In the genomic region with DNA sequence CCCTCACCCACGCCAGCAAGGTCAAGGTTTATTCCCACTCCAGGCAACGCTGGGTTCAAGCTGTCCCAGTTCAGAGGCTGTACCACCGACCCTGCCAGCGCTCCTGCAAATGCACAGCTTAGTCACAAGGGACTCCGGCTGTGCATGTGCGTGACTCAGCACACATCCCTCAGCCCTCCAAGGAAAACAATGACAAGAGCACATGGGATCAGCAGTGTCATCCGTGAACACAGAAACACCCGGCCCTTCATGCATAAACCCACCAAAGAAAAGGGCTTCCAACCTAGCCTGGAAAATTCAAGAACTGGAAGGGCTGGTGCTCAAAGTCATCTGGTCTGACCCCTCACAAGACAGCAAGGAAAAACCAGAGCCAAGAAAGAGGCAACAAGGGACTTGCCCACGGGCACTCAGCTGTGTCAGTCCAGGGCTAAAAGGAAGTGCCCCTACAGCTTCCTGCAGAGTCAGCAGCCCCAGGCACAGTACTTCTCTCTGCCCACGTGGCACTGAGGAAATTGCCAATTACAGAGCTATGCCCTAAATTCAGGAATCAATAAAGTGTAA, we compare ENCODE assay signal across 9 cellular contexts.
DNase-seq lines count a peak whose midpoint lies in the region; ATAC-seq and TF ChIP-seq lines count a peak whose summit lies in the region.
"Had no signal": no experiment of that assay in that cellular context is flagged by ENCODE, and none has a peak within 500 bp of the region (broad histone marks: within the 10 kb centered on the region; RNA-seq: fewer than 3 reads in every experiment).

No MANE protein-coding gene starts in this region.

- ATAC-seq in activated naive CD4-positive, alpha-beta T cell treated with anti-CD3 and anti-CD28 coated beads, Interleukin-2, amount 50 U/mL, for 72 hours = no peak

- H3K9me3 ChIP-seq in esophagus muscularis mucosa (no peaks in the 10 kb centered on the region), ovary (no peaks in the 10 kb centered on the region)

- peak; percentile 94 for DNase-seq in EH (ENCODE audit: low read depth)
- peak; percentile 37 for DNase-seq in NCI-H446 treated with DMSO at 0.1 percent for 48 hours (lab: John Stamatoyannopoulos, UW)
- DNase-seq in esophagus muscularis mucosa (ENCODE audit: extremely low spot score) = no peak
- no peak for DNase-seq in osteocyte (ENCODE audit: extremely low spot score, unreplicated experiment)
- no peak for DNase-seq in activated naive CD4-positive, alpha-beta T cell treated with anti-CD3 and anti-CD28 coated beads, Interleukin-2, amount 50 U/mL, for 72 hours (ENCODE audit: low spot score in 2 of 2)
- DNase-seq in activated effector memory CD4-positive, alpha-beta T cell treated with Interleukin-2 at 50 U/mL for 16 hours = no peak
- DNase-seq in ovary = no peak
- DNase-seq in activated CD8-positive, alpha-beta memory T cell treated with anti-CD3 and anti-CD28 coated beads, Interleukin-2, amount 50 U/mL, for 4 hours = no peak

- H3K4me1 ChIP-seq in esophagus muscularis mucosa = peaks cover 6 to 87% (median 79%) of the 10 kb centered on the region in 4 donors
- no peaks in the 10 kb centered on the region for H3K4me1 ChIP-seq in ovary (ENCODE audit: insufficient read depth)

- peak overlapping the region; percentile 68 for H3K4me3 Mint-ChIP-seq in osteocyte (ENCODE audit: unreplicated experiment)
- H3K4me3 Mint-ChIP-seq: central memory CD8-positive, alpha-beta T cell had no signal

- H3K27ac ChIP-seq in esophagus muscularis mucosa (replicated peaks in 1 of 4) = peak overlapping the region; percentile 68 to 79 (median 72)
- H3K27ac ChIP-seq in ovary = no peak overlapping the region

- no peak overlapping the region for H3K4me3 ChIP-seq in esophagus muscularis mucosa
- no peak overlapping the region for H3K4me3 ChIP-seq in ovary

- intact Hi-C loops in esophagus muscularis mucosa (cut with DNase I) = no loop called here
- intact Hi-C loops in ovary (cut with DNase I) = no loop called here

- no peaks in the 10 kb centered on the region for H3K36me3 Mint-ChIP-seq in osteocyte (ENCODE audit: unreplicated experiment)
- H3K36me3 Mint-ChIP-seq in activated naive CD4-positive, alpha-beta T cell treated with anti-CD3 and anti-CD28 coated beads, Interleukin-2, amount 50 U/mL, for 72 hours = no peaks in the 10 kb centered on the region

- peaks cover 7% of the 10 kb centered on the region for H3K9me3 Mint-ChIP-seq in osteocyte (ENCODE audit: unreplicated experiment)
- no peaks in the 10 kb centered on the region for H3K9me3 Mint-ChIP-seq in activated naive CD4-positive, alpha-beta T cell treated with anti-CD3 and anti-CD28 coated beads, Interleukin-2, amount 50 U/mL, for 72 hours
- H3K9me3 Mint-ChIP-seq: central memory CD8-positive, alpha-beta T cell had no signal

- H3K36me3 ChIP-seq in esophagus muscularis mucosa = no peaks in the 10 kb centered on the region
- H3K36me3 ChIP-seq in ovary = no peaks in the 10 kb centered on the region

- H3K27me3 Mint-ChIP-seq in osteocyte (ENCODE audit: unreplicated experiment) = no peaks in the 10 kb centered on the region

- H3K27ac Mint-ChIP-seq in osteocyte (ENCODE audit: unreplicated experiment) = peak overlapping the region; percentile 99
- H3K27ac Mint-ChIP-seq in activated naive CD4-positive, alpha-beta T cell treated with anti-CD3 and anti-CD28 coated beads, Interleukin-2, amount 50 U/mL, for 72 hours = peak overlapping the region in 1 of 2 donors; percentile 70

- WGBS in esophagus muscularis mucosa = 19% methylated on average over 9 of the region's 10 CpGs
- 43 to 54% (median 50%) methylated on average over 10 of the region's 10 CpGs for WGBS in ovary, 3 donors

- no peak for TF ChIP-seq EP300 in esophagus muscularis mucosa (IDR thresholded peaks at IDR 0.05)
- TF ChIP-seq EP300 in ovary (IDR thresholded peaks at IDR 0.05) = no peak

- H3K4me1 Mint-ChIP-seq in osteocyte (ENCODE audit: unreplicated experiment) = peaks cover 84% of the 10 kb centered on the region
- H3K4me1 Mint-ChIP-seq: central memory CD8-positive, alpha-beta T cell had no signal

- TF ChIP-seq CTCF in esophagus muscularis mucosa (IDR thresholded peaks at IDR 0.05) (no peak), osteocyte (IDR thresholded peaks at IDR 0.05) (no peak), ovary (IDR thresholded peaks at IDR 0.05) (no peak)

- no peaks in the 10 kb centered on the region for H3K27me3 ChIP-seq in esophagus muscularis mucosa
- no peaks in the 10 kb centered on the region for H3K27me3 ChIP-seq in ovary

- TF ChIP-seq POLR2A in esophagus muscularis mucosa (IDR thresholded peaks at IDR 0.05; ENCODE audit: low read depth) (no peak), ovary (IDR thresholded peaks at IDR 0.05) (no peak)

Comparison
In these comparisons a context has a peak if more than half of its experiments do, and no peak if none do; other contexts are left out.
1. DNase-seq: peak in EH (single experiment) and NCI-H446 treated with DMSO at 0.1 percent for 48 hours (single experiment); none in esophagus muscularis mucosa (single experiment), osteocyte (single experiment), activated naive CD4-positive, alpha-beta T cell treated with anti-CD3 and anti-CD28 coated beads, Interleukin-2, amount 50 U/mL, for 72 hours (0 of 2), activated effector memory CD4-positive, alpha-beta T cell treated with Interleukin-2 at 50 U/mL for 16 hours (single experiment), ovary (0 of 5) and activated CD8-positive, alpha-beta memory T cell treated with anti-CD3 and anti-CD28 coated beads, Interleukin-2, amount 50 U/mL, for 4 hours (single experiment).
2. H3K27ac ChIP-seq: peak in esophagus muscularis mucosa (4 of 4); none in ovary (0 of 2).